Comparison of ENCODE assay signal across 8 cellular contexts in the genomic region with DNA sequence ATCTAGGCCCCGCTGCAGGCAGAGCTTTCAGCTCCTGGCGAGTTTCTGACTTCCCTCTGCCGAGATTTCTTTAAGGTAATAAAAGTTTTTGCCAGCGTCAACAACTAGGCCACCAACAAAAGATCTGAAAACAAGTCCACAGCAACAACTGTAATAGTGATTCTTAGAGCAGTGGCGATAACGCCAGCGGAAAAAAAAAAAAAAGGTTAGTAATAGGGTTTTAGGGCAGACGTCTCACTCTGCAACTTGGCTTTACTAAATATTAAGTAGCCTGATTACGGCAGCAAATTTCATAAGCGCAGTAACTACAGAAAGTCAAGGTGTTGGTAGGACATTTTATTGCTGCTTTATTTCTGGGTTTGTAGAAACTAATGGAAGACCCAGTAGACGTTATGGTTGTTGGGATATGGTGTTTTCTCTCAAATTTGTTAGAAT. TPM values are rescaled to one million over a fixed set of nuclear protein-coding genes. Genes with fewer than 3 reads are reported as not detected.
DNase-seq lines count a peak whose midpoint lies in the region; ATAC-seq, FAIRE-seq and TF ChIP-seq lines count a peak whose summit lies in the region.

No MANE protein-coding gene starts in this region.

- H4K20me1 ChIP-seq in astrocyte (ENCODE audit: insufficient read depth, low read length) = no peaks in the 10 kb centered on the region

- H3K4me1 ChIP-seq in astrocyte (ENCODE audit: insufficient read depth, low read length) = no peaks in the 10 kb centered on the region
- H3K4me1 ChIP-seq in right lobe of liver = peaks cover 0 to 8% (median 3%) of the 10 kb centered on the region in 4 donors
- peaks cover 0 to 37% (median 14%) of the 10 kb centered on the region in 4 donors for H3K4me1 ChIP-seq in tibial nerve

- peak overlapping the region; percentile 96 for H3K4me3 ChIP-seq in astrocyte (ENCODE audit: insufficient read depth, low read depth, low read length)
- peak overlapping the region; percentile 77 to 84 (median 79) for H3K4me3 ChIP-seq in right lobe of liver
- peak overlapping the region; percentile 53 to 87 (median 80) for H3K4me3 ChIP-seq in tibial nerve

- peaks cover 40% of the 10 kb centered on the region for H3K36me3 Mint-ChIP-seq in activated T-cell treated with anti-CD3 and anti-CD28 coated beads, Interleukin-2, amount 50 U/mL, for 24 hours (ENCODE audit: low read depth)
- peaks cover 5% of the 10 kb centered on the region for H3K36me3 Mint-ChIP-seq in astrocyte (ENCODE audit: low read depth, unreplicated experiment)

- H3K27ac ChIP-seq in astrocyte (ENCODE audit: low read depth, low read length) = peak overlapping the region; percentile 79
- H3K27ac ChIP-seq in right lobe of liver = peak overlapping the region; percentile 83 to 90 (median 83)
- peak overlapping the region in 3 of 4 donors; percentile 89 to 93 (median 91) for H3K27ac ChIP-seq in tibial nerve

- H3K36me3 ChIP-seq in astrocyte (ENCODE audit: insufficient read depth, low read length) (no peaks in the 10 kb centered on the region), right lobe of liver (no peaks in the 10 kb centered on the region), tibial nerve (no peaks in the 10 kb centered on the region)

- no peaks in the 10 kb centered on the region for H3K9me3 Mint-ChIP-seq in activated T-cell treated with anti-CD3 and anti-CD28 coated beads, Interleukin-2, amount 50 U/mL, for 24 hours
- H3K9me3 Mint-ChIP-seq in astrocyte (ENCODE audit: unreplicated experiment) = no peaks in the 10 kb centered on the region

- peak overlapping the region; percentile 100 for H3K4me3 Mint-ChIP-seq in activated T-cell treated with anti-CD3 and anti-CD28 coated beads, Interleukin-2, amount 50 U/mL, for 24 hours
- H3K4me3 Mint-ChIP-seq in astrocyte (ENCODE audit: unreplicated experiment) = peak overlapping the region; percentile 100

- no peaks in the 10 kb centered on the region for H3K27me3 Mint-ChIP-seq in activated T-cell treated with anti-CD3 and anti-CD28 coated beads, Interleukin-2, amount 50 U/mL, for 24 hours
- no peaks in the 10 kb centered on the region for H3K27me3 Mint-ChIP-seq in astrocyte (ENCODE audit: low read depth, unreplicated experiment)

- H3K27ac Mint-ChIP-seq in activated T-cell treated with anti-CD3 and anti-CD28 coated beads, Interleukin-2, amount 50 U/mL, for 24 hours = peak overlapping the region; percentile 99
- H3K27ac Mint-ChIP-seq in astrocyte (ENCODE audit: unreplicated experiment) = peak overlapping the region; percentile 99

- no peak for DNase-seq in activated T-cell treated with anti-CD3 and anti-CD28 coated beads, Interleukin-2, amount 50 U/mL, for 24 hours
- no peak for DNase-seq in activated T-cell treated with anti-CD3 and anti-CD28 coated beads, Interleukin-2, amount 50 U/mL, for 1 hour
- DNase-seq in astrocyte (ENCODE audit: low read depth) (no peak), right lobe of liver (no peak), tibial nerve (ENCODE audit: low spot score in 2 of 2) (no peak), dermis blood vessel endothelial cell (no peak)

- H3K79me2 ChIP-seq in astrocyte (ENCODE audit: insufficient read depth, low read length) = peaks cover 53% of the 10 kb centered on the region

- peak overlapping the region; percentile 86 for H3K4me2 ChIP-seq in astrocyte (ENCODE audit: low read length)

- no peak for TF ChIP-seq EP300 in tibial nerve (IDR thresholded peaks at IDR 0.05)

- no peak for FAIRE-seq in astrocyte (lab: Jason Lieb, UNC)

- peak overlapping the region; percentile 92 for H2AFZ ChIP-seq in astrocyte (ENCODE audit: low read depth, low read length)

- H3K9ac ChIP-seq in astrocyte (ENCODE audit: low read length) = peak overlapping the region; percentile 91

- no peaks in the 10 kb centered on the region for H3K9me3 ChIP-seq in astrocyte (ENCODE audit: insufficient read depth, low read depth, low read length)
- no peaks in the 10 kb centered on the region for H3K9me3 ChIP-seq in right lobe of liver
- no peaks in the 10 kb centered on the region for H3K9me3 ChIP-seq in tibial nerve

- H3K4me1 Mint-ChIP-seq in activated T-cell treated with anti-CD3 and anti-CD28 coated beads, Interleukin-2, amount 50 U/mL, for 24 hours (ENCODE audit: low read depth) = peaks cover 42% of the 10 kb centered on the region
- H3K4me1 Mint-ChIP-seq in astrocyte (ENCODE audit: low read depth, unreplicated experiment) = peaks cover 9% of the 10 kb centered on the region

- ATAC-seq in right lobe of liver (no peak), HG03159 (IDR thresholded peaks at IDR 0.05; ENCODE audit: unreplicated experiment) (no peak), HG03039 (IDR thresholded peaks at IDR 0.05; ENCODE audit: unreplicated experiment) (no peak)

- H3K27me3 ChIP-seq in astrocyte (ENCODE audit: insufficient read depth, low read length) (no peaks in the 10 kb centered on the region), right lobe of liver (no peaks in the 10 kb centered on the region), tibial nerve (no peaks in the 10 kb centered on the region)

- TF ChIP-seq POLR2A in right lobe of liver (IDR thresholded peaks at IDR 0.05) = no peak
- TF ChIP-seq POLR2A in tibial nerve (IDR thresholded peaks at IDR 0.05) = no peak

- 2% methylated on average over 11 of the region's 11 CpGs for WGBS in right lobe of liver (ENCODE audit: insufficient coverage, low coverage, low lambda C conversion rate, missing lambda C conversion rate)
- WGBS in tibial nerve, 2 donors = 4 to 6% methylated on average over 11 of the region's 11 CpGs

- intact Hi-C loops in right lobe of liver (cut with DNase I) = no loop called here

- TF ChIP-seq CTCF in astrocyte (IDR thresholded peaks at IDR 0.05; ENCODE audit: insufficient read depth, low read depth, low read length) = no peak
- no peak for TF ChIP-seq CTCF in right lobe of liver (IDR thresholded peaks at IDR 0.05)
- TF ChIP-seq CTCF in tibial nerve (IDR thresholded peaks at IDR 0.05) = no peak

RNA-seq across cellular contexts. Expression of a gene that starts 0.5 kb away (rescaled TPM):
- 29.6 and 30.4 TPM in 2 replicates for total RNA-seq in astrocyte
- 10 to 100 TPM; 10.0 to 13.1 (median 12.4) TPM for total RNA-seq in right lobe of liver
- 10 to 100 TPM; 15.1 to 25.8 (median 19.2) TPM for total RNA-seq in tibial nerve
- 24.9 and 26.9 TPM in 2 replicates for total RNA-seq in dermis blood vessel endothelial cell
